ENCODE assay signal across 19 cellular contexts in the genomic region with DNA sequence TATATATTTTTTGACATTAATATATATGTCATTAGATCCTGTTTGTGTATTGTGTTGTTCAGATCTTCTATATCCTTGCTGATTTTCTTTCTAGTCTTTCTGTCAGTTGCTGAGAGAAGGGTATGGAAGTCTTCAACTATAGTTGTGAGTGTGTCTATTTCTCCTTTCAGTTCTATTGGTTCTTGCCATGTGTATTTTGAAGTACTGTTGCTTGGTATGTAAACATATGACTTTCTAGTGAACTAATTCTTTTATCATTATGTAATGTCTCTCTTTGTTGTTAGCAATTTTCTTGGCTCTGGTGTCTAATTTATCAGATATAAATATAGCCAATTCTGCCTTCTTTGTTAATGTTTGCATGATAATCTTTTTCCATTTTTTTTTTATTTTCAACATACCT.
DNase-seq lines count a peak whose midpoint lies in the region; ATAC-seq and TF ChIP-seq lines count a peak whose summit lies in the region.
"Had no signal": no experiment of that assay in that cellular context is flagged by ENCODE, and none has a peak within 500 bp of the region (broad histone marks: within the 10 kb centered on the region; RNA-seq: fewer than 3 reads in every experiment).

No MANE protein-coding gene starts in this region.

- peaks cover 25% of the 10 kb centered on the region for H3K4me1 ChIP-seq in GM23248 (ENCODE audit: insufficient read depth)
- no peaks in the 10 kb centered on the region for H3K4me1 ChIP-seq in body of pancreas
- peaks cover 3% of the 10 kb centered on the region for H3K4me1 ChIP-seq in fibroblast of lung (ENCODE audit: control insufficient read depth, extremely low read depth, insufficient read depth, low read length)
- H3K4me1 ChIP-seq in left lung = no peaks in the 10 kb centered on the region
- H3K4me1 ChIP-seq: Peyer's patch had no signal

- TF ChIP-seq CTCF in AG10803 (conservative IDR thresholded peaks at IDR 0.05; ENCODE audit: low read length) = no peak
- TF ChIP-seq CTCF in body of pancreas (IDR thresholded peaks at IDR 0.05) = no peak
- TF ChIP-seq CTCF in fibroblast of lung (conservative IDR thresholded peaks at IDR 0.05 in 1 of 2, IDR thresholded peaks at IDR 0.05 in 1 of 2; ENCODE audit: low read depth in 1 of 2, low read length in 2 of 2) = no peak
- TF ChIP-seq CTCF in left lung (IDR thresholded peaks at IDR 0.05) = no peak

- no peaks in the 10 kb centered on the region for H3K9me2 ChIP-seq in GM23248 (ENCODE audit: insufficient read depth)

- H2AFZ ChIP-seq in GM23248 (no peak overlapping the region), fibroblast of lung (ENCODE audit: low read length) (no peak overlapping the region)

- no peaks in the 10 kb centered on the region for H3K36me3 ChIP-seq in GM23248 (ENCODE audit: low read depth)
- H3K36me3 ChIP-seq in body of pancreas (replicated peaks in 1 of 2; ENCODE audit: insufficient read depth in 1 of 2, low read depth in 2 of 2) = no peaks in the 10 kb centered on the region
- no peaks in the 10 kb centered on the region for H3K36me3 ChIP-seq in fibroblast of lung (ENCODE audit: control insufficient read depth, insufficient read depth, low read length)
- no peaks in the 10 kb centered on the region for H3K36me3 ChIP-seq in left lung
- H3K36me3 ChIP-seq: Peyer's patch, SJSA1 had no signal

- H3K27me3 ChIP-seq in GM23248 (replicated peaks; ENCODE audit: insufficient read depth) (no peaks in the 10 kb centered on the region), body of pancreas (no peaks in the 10 kb centered on the region), fibroblast of lung (ENCODE audit: control insufficient read depth, insufficient read depth, low read length) (no peaks in the 10 kb centered on the region), left lung (no peaks in the 10 kb centered on the region)
- H3K27me3 ChIP-seq: Peyer's patch, SJSA1 had no signal

- H3K4me3 ChIP-seq in AG10803 (ENCODE audit: low read length) (no peak overlapping the region), GM23248 (no peak overlapping the region), body of pancreas (no peak overlapping the region), fibroblast of lung (replicated peaks in 1 of 4; ENCODE audit: control extremely low read depth in 1 of 4, insufficient read depth in 1 of 4, low read depth in 3 of 4, low read length in 4 of 4) (no peak overlapping the region), left lung (no peak overlapping the region)
- H3K4me3 ChIP-seq: Peyer's patch, SJSA1 had no signal

- H3K79me2 ChIP-seq in GM23248 (ENCODE audit: insufficient read depth) (no peaks in the 10 kb centered on the region), fibroblast of lung (ENCODE audit: control insufficient read depth, insufficient read depth, low read length) (no peaks in the 10 kb centered on the region)

- H3F3A ChIP-seq in GM23248 (ENCODE audit: insufficient read depth) = peaks cover 8% of the 10 kb centered on the region; the same call in 1 of the 2 replicates

- DNase-seq in AG10803 (ENCODE audit: low read depth) (peak; percentile 55), GM23248 (peak; percentile 56), body of pancreas (no peak), fibroblast of lung (ENCODE audit: low read depth in 2 of 2) (peak; percentile 67 to 70), left lung (no peak), activated T-cell treated with anti-CD3 and anti-CD28 coated beads for 4 hours (no peak), left colon (no peak)
- DNase-seq: 8988T; CD8-positive, alpha-beta memory T cell; Kasumi-1; NCI-H1417; NCI-H1694 treated with DMSO at 0.1 percent for 48 hours; NCI-H2081 treated with DMSO at 0.1 percent for 48 hours; NCI-H446; NCI-H526; Peyer's patch had no signal

- no peak overlapping the region for H3K27ac ChIP-seq in GM23248
- H3K27ac ChIP-seq in body of pancreas = no peak overlapping the region
- H3K27ac ChIP-seq in fibroblast of lung (ENCODE audit: insufficient read depth, low read length) = no peak overlapping the region
- no peak overlapping the region for H3K27ac ChIP-seq in left lung
- H3K27ac ChIP-seq: C4-2B, Peyer's patch, SJSA1 had no signal

- no peak for TF ChIP-seq POLR2A in body of pancreas (IDR thresholded peaks at IDR 0.05)

- H4K20me1 ChIP-seq in GM23248 (ENCODE audit: insufficient read depth) (no peaks in the 10 kb centered on the region), fibroblast of lung (ENCODE audit: control insufficient read depth, extremely low read depth, insufficient read depth, low read length) (no peaks in the 10 kb centered on the region)

- H3K9me3 ChIP-seq in GM23248 (ENCODE audit: low read depth) (no peaks in the 10 kb centered on the region), body of pancreas (no peaks in the 10 kb centered on the region), fibroblast of lung (ENCODE audit: control insufficient read depth, insufficient read depth, low read depth, low read length) (no peaks in the 10 kb centered on the region), left lung (no peaks in the 10 kb centered on the region)
- H3K9me3 ChIP-seq: Peyer's patch, SJSA1 had no signal

- H3K4me2 ChIP-seq in GM23248 (ENCODE audit: unreplicated experiment) = no peak overlapping the region
- no peak overlapping the region for H3K4me2 ChIP-seq in fibroblast of lung (ENCODE audit: extremely low read depth, insufficient read depth, low read length)

- ATAC-seq in body of pancreas (peak; percentile 50), left lung (no peak), HG03378 (IDR thresholded peaks at IDR 0.05; ENCODE audit: unreplicated experiment) (no peak), left colon (no peak)

- intact Hi-C loops in body of pancreas (cut with DNase I) = no loop called here
- intact Hi-C loops in left lung (cut with DNase I) = no loop called here
- intact Hi-C loops in left colon (cut with DNase I, micrococcal nuclease) = no loop called here

- in situ Hi-C loops in GM23248 (cut with MboI) = no loop called here

- H3K9ac ChIP-seq in GM23248 = no peak overlapping the region
- H3K9ac ChIP-seq in fibroblast of lung (ENCODE audit: insufficient read depth, low read length) = no peak overlapping the region

Comparison
In these comparisons a context has a peak if more than half of its experiments do, and no peak if none do; other contexts are left out.
1. DNase-seq: peak in AG10803 (single experiment), GM23248 (single experiment) and fibroblast of lung (2 of 2); none in body of pancreas (0 of 4), left lung (0 of 2), activated T-cell treated with anti-CD3 and anti-CD28 coated beads for 4 hours (single experiment) and left colon (0 of 2).